In the genomic region with DNA sequence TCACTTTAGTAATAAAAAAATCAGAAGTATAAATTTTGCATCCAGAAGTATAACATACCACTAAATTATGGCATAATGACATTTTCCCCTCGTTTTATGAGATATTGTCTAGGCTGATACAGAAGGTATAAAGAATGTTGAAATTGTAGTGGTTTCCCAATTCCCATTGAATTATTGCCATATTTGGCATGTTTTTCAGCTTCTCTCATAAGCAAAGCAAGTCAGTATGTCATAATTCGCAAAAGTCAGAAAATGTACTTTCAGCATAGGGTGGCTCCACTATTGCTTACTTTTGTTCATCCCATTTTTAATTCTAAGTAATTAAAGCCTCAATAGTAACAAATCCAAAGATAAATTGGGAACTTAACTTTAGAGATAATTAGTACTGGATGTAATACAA, we compare ENCODE assay signal across 24 cellular contexts. TPM values are rescaled to one million over a fixed set of nuclear protein-coding genes. Genes with fewer than 3 reads are reported as not detected.
DNase-seq lines count a peak whose midpoint lies in the region; ATAC-seq and TF ChIP-seq lines count a peak whose summit lies in the region.
"Had no signal": no experiment of that assay in that cellular context is flagged by ENCODE, and none has a peak within 500 bp of the region (broad histone marks: within the 10 kb centered on the region; RNA-seq: fewer than 3 reads in every experiment).

No MANE protein-coding gene starts in this region.

- intact Hi-C loops in mucosa of descending colon (cut with DNase I, micrococcal nuclease), result no loop called here
- intact Hi-C loops in ovary (cut with DNase I), result no loop called here

- H3K4me3 ChIP-seq in adipocyte (ENCODE audit: low read length) (no peak overlapping the region), cardiac fibroblast (replicated peaks in 1 of 2; ENCODE audit: low read depth in 2 of 2, low read length in 2 of 2) (no peak overlapping the region), fibroblast of pulmonary artery (replicated peaks; ENCODE audit: low read depth, low read length) (no peak overlapping the region), mucosa of descending colon (no peak overlapping the region), ovary (no peak overlapping the region)
- H3K4me3 ChIP-seq: A549; BLaER1 treated with 17β-estradiol and CSF1 and Interleukin-3, amounts not matched to agents 10 nM and 100 nM; HAP-1 had no signal

- H3K36me3 ChIP-seq in adipocyte (ENCODE audit: control insufficient read depth, insufficient read depth, low read length, severe bottlenecking) (no peaks in the 10 kb centered on the region), mucosa of descending colon (ENCODE audit: low read depth) (no peaks in the 10 kb centered on the region), ovary (no peaks in the 10 kb centered on the region)
- H3K36me3 ChIP-seq: BE2C; BLaER1 treated with 17β-estradiol and CSF1 and Interleukin-3, amounts not matched to agents 10 nM and 100 nM; HAP-1 had no signal

- no peak for TF ChIP-seq POLR2A in ovary (IDR thresholded peaks at IDR 0.05)

- no peak overlapping the region for H3K9ac ChIP-seq in adipocyte (ENCODE audit: low read length)
- H3K9ac ChIP-seq: BLaER1 treated with 17β-estradiol and CSF1 and Interleukin-3, amounts not matched to agents 10 nM and 100 nM had no signal

- H3K4me1 ChIP-seq in adipocyte (ENCODE audit: control insufficient read depth, insufficient read depth, low read length) (peaks cover 9% of the 10 kb centered on the region), mucosa of descending colon (ENCODE audit: low read depth) (no peaks in the 10 kb centered on the region), ovary (ENCODE audit: insufficient read depth) (no peaks in the 10 kb centered on the region)
- H3K4me1 ChIP-seq: A549; BE2C; BLaER1 treated with 17β-estradiol and CSF1 and Interleukin-3, amounts not matched to agents 10 nM and 100 nM; HAP-1 had no signal

- no peak for TF ChIP-seq EP300 in ovary (IDR thresholded peaks at IDR 0.05)

- DNase-seq in adipocyte (ENCODE audit: low read depth), result peak; percentile 28
- peak; percentile 7 to 11 for DNase-seq in cardiac fibroblast (ENCODE audit: low read depth in 2 of 2)
- peak; percentile 45 for DNase-seq in fibroblast of pulmonary artery (ENCODE audit: low read depth)
- DNase-seq in omental fat pad (ENCODE audit: low spot score), result no peak
- no peak for DNase-seq in GDM1 (lab: John Stamatoyannopoulos, UW)
- DNase-seq in stimulated activated naive CD4-positive, alpha-beta T cell treated with Interleukin-2 at 50 U/mL for 16 hours (lab: John Stamatoyannopoulos, UW), result no peak
- no peak for DNase-seq in mucosa of descending colon
- no peak for DNase-seq in ovary
- DNase-seq: 8988T; ACHN; AML-193; BE2C; CD4-positive, alpha-beta T cell; CD8-positive, alpha-beta memory T cell; DMS 273 treated with DMSO at 0.1 percent for 48 hours; DMS79; EL; GF-D8; GOT3; HFFc6 had no signal

- H3K27me3 ChIP-seq in adipocyte (replicated peaks; ENCODE audit: control insufficient read depth, insufficient read depth, low read length), result no peaks in the 10 kb centered on the region
- no peaks in the 10 kb centered on the region for H3K27me3 ChIP-seq in ovary
- H3K27me3 ChIP-seq: BE2C; BLaER1 treated with 17β-estradiol and CSF1 and Interleukin-3, amounts not matched to agents 10 nM and 100 nM had no signal

- ATAC-seq in omental fat pad (ENCODE audit: low FRiP score) (peak; percentile 71), mucosa of descending colon (no peak)
- ATAC-seq: A549 had no signal

- TF ChIP-seq CTCF in cardiac fibroblast (IDR thresholded peaks at IDR 0.05; ENCODE audit: low read depth, low read length) (no peak), fibroblast of pulmonary artery (IDR thresholded peaks at IDR 0.05; ENCODE audit: low read length, missing control alignments) (no peak), omental fat pad (IDR thresholded peaks at IDR 0.05) (no peak), mucosa of descending colon (IDR thresholded peaks at IDR 0.05) (no peak), ovary (IDR thresholded peaks at IDR 0.05) (no peak)

- H3K9me3 ChIP-seq in adipocyte (ENCODE audit: control insufficient read depth, low read length), result no peaks in the 10 kb centered on the region
- H3K9me3 ChIP-seq in mucosa of descending colon, result no peaks in the 10 kb centered on the region
- H3K9me3 ChIP-seq in ovary, result no peaks in the 10 kb centered on the region
- H3K9me3 ChIP-seq: A549, BE2C, HAP-1 had no signal

- WGBS in ovary, 3 donors, result 33 to 53% (median 49%) methylated on average over 2 of the region's 2 CpGs

- H3K27ac ChIP-seq in ovary, result no peak overlapping the region
- H3K27ac ChIP-seq: A549; BLaER1 treated with 17β-estradiol and CSF1 and Interleukin-3, amounts not matched to agents 10 nM and 100 nM had no signal

RNA-seq across cellular contexts. Expression of a gene that starts 19.7 kb away (rescaled TPM):
- 10 to 100 TPM in 3 of 4 donors, under 1 TPM in 1; 0.32 to 33.9 (median 11.8) TPM for total RNA-seq in omental fat pad
- 1 to 10 TPM in 1 of 3 donors, under 1 TPM in 2; 0.49 to 9.1 (median 0.67) TPM for total RNA-seq in mucosa of descending colon
- 1 to 10 TPM in 1 of 7 donors, under 1 TPM in 6; 0.45 to 2.0 (median 0.83) TPM for total RNA-seq in ovary
- 1 to 10 TPM in 1 of 2 donors, under 1 TPM in 1; 0.48 to 1.9 TPM for polyA plus RNA-seq in ovary
- total RNA-seq: CD4-positive, alpha-beta T cell; CD8-positive, alpha-beta memory T cell had no signal
- polyA plus RNA-seq: A549; CD14-positive monocyte; CD8-positive, alpha-beta memory T cell had no signal

Comparison
In these comparisons a context has a peak if more than half of its experiments do, and no peak if none do; other contexts are left out.
1. DNase-seq: peak in adipocyte (single experiment), cardiac fibroblast (2 of 2) and fibroblast of pulmonary artery (single experiment); none in omental fat pad (single experiment), GDM1 (single experiment), stimulated activated naive CD4-positive, alpha-beta T cell treated with Interleukin-2 at 50 U/mL for 16 hours (single experiment), mucosa of descending colon (0 of 3) and ovary (0 of 5).